ENCODE assay signal across 18 cellular contexts in genomic region chr9:11992866-11993265, GRCh38.
DNase-seq lines count a peak whose midpoint lies in the region; ATAC-seq and TF ChIP-seq lines count a peak whose summit lies in the region.
"Had no signal": no experiment of that assay in that cellular context is flagged by ENCODE, and none has a peak within 500 bp of the region (broad histone marks: within the 10 kb centered on the region; RNA-seq: fewer than 3 reads in every experiment).

No MANE protein-coding gene starts in this region.

- no peak overlapping the region for H3K4me3 ChIP-seq in mesenchymal stem cell (ENCODE audit: insufficient read depth in 1 of 2, low read depth in 1 of 2, low read length in 2 of 2)
- H3K4me3 ChIP-seq: BLaER1, Peyer's patch had no signal

- no peak overlapping the region for H2AFZ ChIP-seq in mesenchymal stem cell (ENCODE audit: low read depth, low read length)

- no peak for TF ChIP-seq CTCF in RWPE1 (conservative IDR thresholded peaks at IDR 0.05; ENCODE audit: low read depth)
- no peak for TF ChIP-seq CTCF in chondrocyte (IDR thresholded peaks at IDR 0.05)

- H3K4me1 ChIP-seq in mesenchymal stem cell (ENCODE audit: control insufficient read depth, insufficient read depth, low read depth, low read length), result no peaks in the 10 kb centered on the region
- H3K4me1 ChIP-seq: BLaER1, Peyer's patch had no signal

- no peak overlapping the region for H3K18ac ChIP-seq in mesenchymal stem cell (ENCODE audit: low read depth in 1 of 2, low read length in 2 of 2)

- no peaks in the 10 kb centered on the region for H3K27me3 Mint-ChIP-seq in chondrocyte (ENCODE audit: low read depth)
- H3K27me3 Mint-ChIP-seq: IgD-negative memory B cell had no signal

- H2BK15ac ChIP-seq in mesenchymal stem cell (ENCODE audit: low read depth, poor library complexity, severe bottlenecking), result no peak overlapping the region

- no peak overlapping the region for H3K4me2 ChIP-seq in mesenchymal stem cell (ENCODE audit: low read length, poor library complexity, severe bottlenecking)
- H3K4me2 ChIP-seq: BLaER1 had no signal

- H2BK12ac ChIP-seq in mesenchymal stem cell (ENCODE audit: low read length in 2 of 2), result no peak overlapping the region

- H3K27ac Mint-ChIP-seq in chondrocyte (ENCODE audit: unreplicated experiment), result no peak overlapping the region
- H3K27ac Mint-ChIP-seq: CD8-positive, alpha-beta T cell; HFFc6; IgD-negative memory B cell had no signal

- H3K27ac ChIP-seq in RWPE1 (no peak overlapping the region), mesenchymal stem cell (ENCODE audit: low read length, poor library complexity, severe bottlenecking) (no peak overlapping the region)
- H3K27ac ChIP-seq: BLaER1, Peyer's patch had no signal

- no peaks in the 10 kb centered on the region for H3K9me3 Mint-ChIP-seq in chondrocyte (ENCODE audit: low read depth)

- POLR2A ChIA-PET in RWPE1 (lab: Yijun Ruan, JAX; ENCODE audit: low non-redundant PET), result no interaction called here

- no peak overlapping the region for H3K23ac ChIP-seq in mesenchymal stem cell (ENCODE audit: low read length in 2 of 2)

- WGBS in mesenchymal stem cell, result no CpG with 5 or more reads among the region's 1 CpG

- CTCF ChIA-PET in RWPE1 (lab: Yijun Ruan, JAX), result interaction anchor here (0.7 kb wide), 1 partner anchor 1747 kb away, joined by 3 read pairs; no protein-coding TSS in a partner anchor

- H3K9ac ChIP-seq in mesenchymal stem cell (ENCODE audit: low read length), result no peak overlapping the region
- H3K9ac ChIP-seq: BLaER1 had no signal

- H3K4me3 Mint-ChIP-seq in chondrocyte (ENCODE audit: unreplicated experiment), result no peak overlapping the region
- H3K4me3 Mint-ChIP-seq: CD8-positive, alpha-beta T cell; HFFc6; IgD-negative memory B cell had no signal

- DNase-seq in NCI-H1436 (lab: John Stamatoyannopoulos, UW) (peak; percentile 14), NCI-H1436 treated with DMSO at 0.1 percent for 48 hours (lab: John Stamatoyannopoulos, UW) (no peak), HPDE6-E6E7 (ENCODE audit: extremely low spot score) (peak; percentile 2), RWPE1 (ENCODE audit: low spot score) (peak; percentile 11), mesenchymal stem cell (peak; percentile 20), chondrocyte (ENCODE audit: low spot score) (no peak)
- DNase-seq in stimulated activated CD4-positive, alpha-beta T cell treated with anti-CD3 and anti-CD28 coated beads, Interleukin-15, amount 100 ng/mL, for 24 hours, result no peak
- DNase-seq: 8988T; CD8-positive, alpha-beta T cell; DMS79; HFFc6; NCI-H1694; Peyer's patch; Right ventricle myocardium superior had no signal

- ATAC-seq in GM21786 (IDR thresholded peaks at IDR 0.05; ENCODE audit: unreplicated experiment), result no peak
- ATAC-seq: CD8-positive, alpha-beta T cell; SK-N-SH treated with all-trans-retinoic acid at 6 μM for 48 hours had no signal

- H3K4me1 Mint-ChIP-seq in chondrocyte (ENCODE audit: low read depth), result no peaks in the 10 kb centered on the region
- H3K4me1 Mint-ChIP-seq: IgD-negative memory B cell had no signal

- no peak overlapping the region for H2AK5ac ChIP-seq in mesenchymal stem cell (ENCODE audit: low read length, severe bottlenecking)

- no peak overlapping the region for H2BK5ac ChIP-seq in mesenchymal stem cell (ENCODE audit: low read depth, low read length, poor library complexity, severe bottlenecking)

- H3K14ac ChIP-seq in mesenchymal stem cell (ENCODE audit: low read length in 2 of 2), result no peak overlapping the region

- H3K9me3 ChIP-seq in mesenchymal stem cell (ENCODE audit: control insufficient read depth, low read length), result peaks cover 8% of the 10 kb centered on the region
- H3K9me3 ChIP-seq: BLaER1, Peyer's patch had no signal

- H3K4ac ChIP-seq in mesenchymal stem cell (ENCODE audit: low read depth in 1 of 2, low read length in 2 of 2), result no peak overlapping the region

- H3K27me3 ChIP-seq in mesenchymal stem cell (ENCODE audit: control insufficient read depth in 1 of 2, insufficient read depth in 1 of 2, low read length in 2 of 2), result no peaks in the 10 kb centered on the region
- H3K27me3 ChIP-seq: BLaER1, Peyer's patch had no signal

- H4K91ac ChIP-seq in mesenchymal stem cell (ENCODE audit: low read length), result no peak overlapping the region

- no peak overlapping the region for H2BK120ac ChIP-seq in mesenchymal stem cell (ENCODE audit: low read depth, low read length)

- H3K36me3 Mint-ChIP-seq in chondrocyte (ENCODE audit: low read depth), result no peaks in the 10 kb centered on the region
- H3K36me3 Mint-ChIP-seq: CD8-positive, alpha-beta T cell; IgD-negative memory B cell had no signal

- H3K79me1 ChIP-seq in mesenchymal stem cell (replicated peaks; ENCODE audit: low read length, poor library complexity, severe bottlenecking), result no peaks in the 10 kb centered on the region

- H4K8ac ChIP-seq in mesenchymal stem cell (ENCODE audit: low read length), result no peak overlapping the region

- H3K36me3 ChIP-seq in mesenchymal stem cell (ENCODE audit: control insufficient read depth in 1 of 2, insufficient read depth in 2 of 2, low read depth in 1 of 2, low read length in 2 of 2), result no peaks in the 10 kb centered on the region
- H3K36me3 ChIP-seq: BLaER1, Peyer's patch had no signal

Comparison
In these comparisons a context has a peak if more than half of its experiments do, and no peak if none do; other contexts are left out.
1. DNase-seq: peak in NCI-H1436 (single experiment), HPDE6-E6E7 (single experiment), RWPE1 (single experiment) and mesenchymal stem cell (single experiment); none in NCI-H1436 treated with DMSO at 0.1 percent for 48 hours (single experiment), chondrocyte (single experiment) and stimulated activated CD4-positive, alpha-beta T cell treated with anti-CD3 and anti-CD28 coated beads, Interleukin-15, amount 100 ng/mL, for 24 hours (single experiment).